ENCODE assay signal across 21 cellular contexts in genomic region chr4:155434904-155435303, GRCh38.
"Had no signal": no experiment of that assay in that cellular context is flagged by ENCODE, and none has a peak within 500 bp of the region (broad histone marks: within the 10 kb centered on the region; RNA-seq: fewer than 3 reads in every experiment).

No MANE protein-coding gene starts in this region.

- H3K9me3 ChIP-seq: esophagus squamous epithelium, right atrium auricular region, stomach, thoracic aorta had no signal

- H3K27me3 ChIP-seq: esophagus squamous epithelium, foreskin keratinocyte, right atrium auricular region, stomach had no signal

- FAIRE-seq: endometrium, kidney, small intestine, urothelium cell line had no signal

- ATAC-seq: foreskin keratinocyte; left cardiac atrium; left ventricle myocardium superior; naive thymus-derived CD4-positive, alpha-beta T cell had no signal

- H3K4me3 ChIP-seq: dorsolateral prefrontal cortex, esophagus squamous epithelium, lung, right atrium auricular region, stomach, thoracic aorta had no signal

- H3K27ac ChIP-seq: dorsolateral prefrontal cortex, esophagus squamous epithelium, right atrium auricular region, stomach, thoracic aorta had no signal

- DNase-seq: cortex of kidney; dorsolateral prefrontal cortex; effector CD8-positive, alpha-beta T cell; esophagus squamous epithelium; immature natural killer cell; kidney; left cardiac atrium; left ventricle myocardium superior; naive thymus-derived CD4-positive, alpha-beta T cell; nephron progenitor cell; small intestine; stimulated activated CD4-positive, alpha-beta T cell treated with anti-CD3 and anti-CD28 coated beads, Interleukin-12 subunit alpha, Interleukin-12 subunit beta, amount 100 ng/mL, for 4 hours; stimulated activated naive CD4-positive, alpha-beta T cell; stomach; substantia nigra had no signal

- H3K36me3 ChIP-seq: esophagus squamous epithelium, right atrium auricular region, stomach, thoracic aorta had no signal

- H3K4me1 ChIP-seq: esophagus squamous epithelium, right atrium auricular region had no signal
